14 cellular contexts compared by ENCODE assay signal in the genomic region with DNA sequence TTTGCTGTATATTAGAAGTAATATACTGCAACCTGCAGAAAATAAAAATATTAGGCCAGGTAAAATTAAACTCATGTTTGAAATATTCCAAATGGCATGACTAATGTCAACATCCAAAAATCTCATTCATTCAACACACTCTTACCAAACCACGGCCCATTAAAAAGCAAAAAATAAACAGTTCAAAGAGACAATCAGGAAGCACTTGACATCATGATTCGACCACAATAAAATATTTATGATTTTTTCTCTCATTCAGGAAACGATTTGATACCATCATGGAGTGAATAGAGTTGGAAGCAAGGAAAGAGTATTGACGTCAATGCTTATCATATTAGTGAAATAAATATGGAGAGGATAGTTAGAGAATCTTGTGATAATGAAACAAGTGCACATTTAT.
"Had no signal": no experiment of that assay in that cellular context is flagged by ENCODE, and none has a peak within 500 bp of the region (broad histone marks: within the 10 kb centered on the region; RNA-seq: fewer than 3 reads in every experiment).

No MANE protein-coding gene starts in this region.

- H3K27ac ChIP-seq: neural progenitor cell, tibial artery had no signal

- DNase-seq: activated CD4-positive, alpha-beta T cell treated with anti-CD3 and anti-CD28 coated beads, Interleukin-2, amount 10 ng/mL, durations not matched to agents 24 days and 14 days; activated CD8-positive, alpha-beta T cell treated with anti-CD3 and anti-CD28 coated beads for 36 hours; activated naive CD4-positive, alpha-beta T cell; activated naive CD8-positive, alpha-beta T cell treated with anti-CD3 and anti-CD28 coated beads for 36 hours; activated T-cell treated with anti-CD3 and anti-CD28 coated beads, Interleukin-2, amount 50 U/mL, for 1 hour; amygdala; immature natural killer cell; mesenchymal stem cell; naive thymus-derived CD4-positive, alpha-beta T cell; stimulated activated naive CD8-positive, alpha-beta T cell treated with anti-CD3 and anti-CD28 coated beads, Interleukin-15, Interleukin-2, amounts not matched to agents 100 U/mL and 50 U/mL, for 24 hours; substantia nigra; tibial artery had no signal

- H3K27me3 ChIP-seq: neural progenitor cell, tibial artery had no signal

- ATAC-seq: activated CD8-positive, alpha-beta T cell treated with anti-CD3 and anti-CD28 coated beads for 36 hours; activated T-helper 17 cell treated with anti-CD3 and anti-CD28 coated beads, Interleukin-2, amount 50 U/mL, for 72 hours; naive thymus-derived CD4-positive, alpha-beta T cell; stimulated activated naive CD8-positive, alpha-beta T cell treated with anti-CD3 and anti-CD28 coated beads, Interleukin-15, Interleukin-2, amounts not matched to agents 100 U/mL and 50 U/mL, for 24 hours had no signal

- H3K9ac ChIP-seq: neural progenitor cell had no signal

- H3K9me3 ChIP-seq: tibial artery had no signal

- H3K4me2 ChIP-seq: neural progenitor cell had no signal

- H3K4me3 ChIP-seq: neural progenitor cell, tibial artery had no signal

- H2AFZ ChIP-seq: neural progenitor cell had no signal

- H3K36me3 ChIP-seq: neural progenitor cell, tibial artery had no signal

- H3K4me1 ChIP-seq: neural progenitor cell, tibial artery had no signal
